Comparison of ENCODE assay signal across 6 cellular contexts in the genomic region with DNA sequence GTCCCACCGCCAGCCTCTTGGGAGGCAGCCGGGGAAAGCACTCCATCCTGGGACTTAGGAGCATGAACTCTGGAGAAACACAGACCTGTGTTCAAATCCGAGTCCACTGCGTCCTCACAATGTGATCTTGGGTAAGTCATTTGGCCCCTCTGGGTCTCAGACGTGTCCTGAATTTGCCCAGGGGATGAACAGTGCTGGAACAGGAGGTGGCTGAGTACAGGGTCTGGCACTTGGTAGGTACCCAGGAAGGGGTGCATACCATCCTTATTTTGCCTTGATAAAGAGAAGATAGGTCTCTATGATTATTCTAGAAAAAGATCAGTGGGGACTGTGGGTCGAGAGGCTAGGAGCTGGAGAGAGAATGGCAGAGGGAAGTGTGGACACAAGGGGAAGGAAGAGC.
"Had no signal": no experiment of that assay in that cellular context is flagged by ENCODE, and none has a peak within 500 bp of the region (broad histone marks: within the 10 kb centered on the region; RNA-seq: fewer than 3 reads in every experiment).

No MANE protein-coding gene starts in this region.

- ATAC-seq: GM23338, K562 had no signal

- DNase-seq: H9, HCEC 1CT, IMR-90, KG1 had no signal

- H3K4me3 ChIP-seq: GM23338, K562 had no signal

- H3K4me1 Mint-ChIP-seq: GM23338 had no signal

- H3K4me3 Mint-ChIP-seq: GM23338, H9 had no signal

- H3K27ac Mint-ChIP-seq: GM23338 had no signal
